8 cellular contexts compared by ENCODE assay signal in the genomic region with DNA sequence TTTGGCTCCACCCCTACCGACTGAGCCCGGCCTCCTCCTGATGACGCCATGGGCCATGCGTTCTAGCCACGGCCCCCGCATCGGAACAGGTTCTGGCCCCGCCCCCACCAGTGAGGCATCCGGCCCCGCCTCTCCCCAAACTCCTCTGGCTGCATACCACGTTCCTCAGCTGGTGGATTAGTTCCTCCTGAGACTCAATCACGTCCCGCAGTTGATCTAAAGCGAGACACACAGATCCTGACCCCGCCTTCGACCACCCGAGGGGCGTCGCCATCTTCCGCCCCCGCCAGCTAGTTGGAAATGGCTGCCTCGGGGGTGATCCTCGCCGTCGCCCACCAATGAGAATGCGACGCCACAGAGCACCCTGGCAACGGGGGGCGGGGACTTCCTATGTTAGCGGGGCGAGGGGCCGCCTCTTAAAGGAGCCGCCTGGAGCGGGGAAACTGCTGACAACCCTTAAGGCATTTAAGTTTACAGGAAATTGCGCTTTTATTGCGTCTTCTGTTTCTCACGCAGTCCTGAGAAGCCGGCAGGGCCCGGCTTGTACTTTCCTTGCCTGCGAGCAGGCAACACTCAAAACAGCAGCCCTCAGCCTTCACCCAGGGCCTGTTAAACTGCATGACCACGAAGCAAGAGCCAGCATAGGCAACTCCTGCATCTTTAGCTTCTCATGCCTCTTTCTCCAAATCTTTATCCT. TPM values are rescaled to one million over a fixed set of nuclear protein-coding genes. Genes with fewer than 3 reads are reported as not detected.
A peak's percentile ranks its signal among the peaks of the same experiment; 100 is the strongest.
DNase-seq lines count a peak whose midpoint lies in the region; ATAC-seq and TF ChIP-seq lines count a peak whose summit lies in the region.

A gene with protein sequence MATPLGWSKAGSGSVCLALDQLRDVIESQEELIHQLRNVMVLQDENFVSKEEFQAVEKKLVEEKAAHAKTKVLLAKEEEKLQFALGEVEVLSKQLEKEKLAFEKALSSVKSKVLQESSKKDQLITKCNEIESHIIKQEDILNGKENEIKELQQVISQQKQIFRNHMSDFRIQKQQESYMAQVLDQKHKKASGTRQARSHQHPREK (minus strand): TSS at position 303 of the 697 bp plus-strand sequence. CDS start 29 bp downstream, at position 274.

- H3K4me3 ChIP-seq in H7 (ENCODE audit: insufficient read depth, low read depth, low read length): peak within 1 kb of the TSS; percentile 65
- peak within 1 kb of the TSS; percentile 76 for H3K4me3 ChIP-seq in Loucy (ENCODE audit: low read length, poor library complexity, severe bottlenecking)
- H3K4me3 ChIP-seq in RWPE2 (ENCODE audit: severe bottlenecking): peak within 1 kb of the TSS; percentile 39

- peak within 1 kb of the TSS; percentile 69 for H3K9ac ChIP-seq in Loucy (ENCODE audit: low read depth, low read length, poor library complexity, severe bottlenecking)

- peak; percentile 93 for ATAC-seq in RWPE2 (ENCODE audit: low read depth)
- ATAC-seq in natural killer cell treated with Interleukin-12 subunit alpha and Interleukin-12 subunit beta and Interleukin-15 and Interleukin-18, amount 100 ng/mL, for 72 hours: peak; percentile 96 to 97

- H3K9me2 ChIP-seq in Loucy (replicated peaks; ENCODE audit: low read depth, low read length): no peaks in the 10 kb centered on the region

- peaks cover 30 to 36% of the 10 kb centered on the region in 2 donors for H3K4me1 Mint-ChIP-seq in natural killer cell treated with Interleukin-12 subunit alpha and Interleukin-12 subunit beta and Interleukin-15 and Interleukin-18, amount 100 ng/mL, for 72 hours (ENCODE audit: low read depth in 2 of 2)

- H3K36me3 ChIP-seq in H7 (replicated peaks; ENCODE audit: control insufficient read depth, insufficient read depth, low read length) (peaks cover 8% of the 10 kb centered on the region), Loucy (ENCODE audit: insufficient read depth, low read length) (no peaks in the 10 kb centered on the region), RWPE2 (ENCODE audit: low read depth) (no peaks in the 10 kb centered on the region)

- TF ChIP-seq CTCF in Loucy (conservative IDR thresholded peaks at IDR 0.05; ENCODE audit: low read length) (no peak), RWPE2 (IDR thresholded peaks at IDR 0.05; ENCODE audit: poor library complexity, severe bottlenecking) (no peak)

- H3F3A ChIP-seq in Loucy (ENCODE audit: low read depth): 0 out of 2 replicates have a peak, but pooled peaks cover 4% of the 10 kb centered on the region

- DNase-seq in ELF-1 (ENCODE audit: low read depth, low spot score) (peak; percentile 99), H7 (peak; percentile 98), RWPE2 (ENCODE audit: low spot score) (peak; percentile 99), fibroblast of peridontal ligament (ENCODE audit: extremely low read depth) (peak; percentile 95)
- peak; percentile 97 for DNase-seq in activated effector memory CD4-positive, alpha-beta T cell treated with Interleukin-2 at 50 U/mL for 16 hours
- DNase-seq in natural killer cell treated with Interleukin-12 subunit alpha and Interleukin-12 subunit beta and Interleukin-15 and Interleukin-18, amount 100 ng/mL, for 72 hours (ENCODE audit: low spot score): peak; percentile 99
- peak; percentile 98 for DNase-seq in stimulated activated naive CD4-positive, alpha-beta T cell treated with Interleukin-2 at 50 U/mL for 16 hours (lab: John Stamatoyannopoulos, UW)

- H3K27ac Mint-ChIP-seq in natural killer cell treated with Interleukin-12 subunit alpha and Interleukin-12 subunit beta and Interleukin-15 and Interleukin-18, amount 100 ng/mL, for 72 hours: peak within 1 kb of the TSS; percentile 94 to 95

- H3K9me3 ChIP-seq in Loucy (ENCODE audit: insufficient read depth, low read depth, low read length) (no peaks in the 10 kb centered on the region), RWPE2 (ENCODE audit: severe bottlenecking) (no peaks in the 10 kb centered on the region)

- H3K27me3 ChIP-seq in H7 (ENCODE audit: control insufficient read depth, insufficient read depth, low read length) (no peaks in the 10 kb centered on the region), Loucy (ENCODE audit: insufficient read depth, low read length, poor library complexity, severe bottlenecking) (no peaks in the 10 kb centered on the region), RWPE2 (ENCODE audit: insufficient read depth, poor library complexity, severe bottlenecking) (no peaks in the 10 kb centered on the region)

- H2AFZ ChIP-seq in Loucy (ENCODE audit: low read length): peak within 1 kb of the TSS; percentile 89

- H3K27me3 Mint-ChIP-seq in natural killer cell treated with Interleukin-12 subunit alpha and Interleukin-12 subunit beta and Interleukin-15 and Interleukin-18, amount 100 ng/mL, for 72 hours: no peaks in the 10 kb centered on the region

- H3K4me3 Mint-ChIP-seq in natural killer cell treated with Interleukin-12 subunit alpha and Interleukin-12 subunit beta and Interleukin-15 and Interleukin-18, amount 100 ng/mL, for 72 hours: peak within 1 kb of the TSS; percentile 92

- H3K27ac ChIP-seq in RWPE2 (ENCODE audit: poor library complexity, severe bottlenecking): peak within 1 kb of the TSS; percentile 76

- peaks cover 19% of the 10 kb centered on the region for H3K4me1 ChIP-seq in Loucy (ENCODE audit: insufficient read depth, low read length, poor library complexity, severe bottlenecking)
- H3K4me1 ChIP-seq in RWPE2 (ENCODE audit: insufficient read depth, poor library complexity, severe bottlenecking): peaks cover 10% of the 10 kb centered on the region

- H3K4me2 ChIP-seq in Loucy (ENCODE audit: low read depth, low read length, poor library complexity, severe bottlenecking): peak within 1 kb of the TSS; percentile 86

- no peaks in the 10 kb centered on the region for H3K36me3 Mint-ChIP-seq in natural killer cell treated with Interleukin-12 subunit alpha and Interleukin-12 subunit beta and Interleukin-15 and Interleukin-18, amount 100 ng/mL, for 72 hours

- no peaks in the 10 kb centered on the region for H3K79me2 ChIP-seq in Loucy (ENCODE audit: insufficient read depth, low read length)

- no peaks in the 10 kb centered on the region for H3K9me3 Mint-ChIP-seq in natural killer cell treated with Interleukin-12 subunit alpha and Interleukin-12 subunit beta and Interleukin-15 and Interleukin-18, amount 100 ng/mL, for 72 hours

- H4K20me1 ChIP-seq in Loucy (ENCODE audit: insufficient read depth, low read length, poor library complexity, severe bottlenecking): no peaks in the 10 kb centered on the region

RNA-seq across cellular contexts. Expression of the gene that starts here (rescaled TPM):
- 7.7 and 8.6 TPM in 2 replicates for total RNA-seq in H7 (2014; rRNA removed; shearing (Covaris generic))
- total RNA-seq in natural killer cell treated with Interleukin-12 subunit alpha and Interleukin-12 subunit beta and Interleukin-15 and Interleukin-18, amount 100 ng/mL, for 72 hours: 1 to 10 TPM; 6.4 to 7.2 TPM

Comparison
In these comparisons a context has a peak if more than half of its experiments do, and no peak if none do; other contexts are left out.
1. Peak in every context shown above with its lines: DNase-seq, ATAC-seq, H3K4me3 ChIP-seq and H3K27ac ChIP-seq.